11 cellular contexts compared by ENCODE assay signal in genomic region chr15:67106764-67107013, GRCh38. TPM values are rescaled to one million over a fixed set of nuclear protein-coding genes. Genes with fewer than 3 reads are reported as not detected.
DNase-seq lines count a peak whose midpoint lies in the region; ATAC-seq, FAIRE-seq and TF ChIP-seq lines count a peak whose summit lies in the region.
"Had no signal": no experiment of that assay in that cellular context is flagged by ENCODE, and none has a peak within 500 bp of the region (broad histone marks: within the 10 kb centered on the region; RNA-seq: fewer than 3 reads in every experiment).

No MANE protein-coding gene starts in this region.

- CTCF ChIA-PET in K562 (lab: Yijun Ruan, JAX; ENCODE audit: low intra/inter-chr PET ratio) = no interaction called here

- no peaks in the 10 kb centered on the region for H3K9me1 ChIP-seq in K562 (ENCODE audit: control insufficient read depth, insufficient read depth, low read length)

- peak overlapping the region in 10 of 12 donors; percentile 1 to 77 (median 52) for H3K27ac ChIP-seq in heart left ventricle
- peak overlapping the region; percentile 28; the same call in 1 of the 3 replicates for H3K27ac ChIP-seq in K562 (ENCODE audit: extremely low read depth, low read depth, low read length)
- H3K27ac ChIP-seq in muscle layer of duodenum (ENCODE audit: low read length) = peak overlapping the region; percentile 88
- peak overlapping the region; percentile 24 for H3K27ac ChIP-seq in upper lobe of right lung

- no peak for FAIRE-seq in K562 (lab: Jason Lieb, UNC)
- FAIRE-seq: HTR-8/SVneo had no signal

- H3K9me3 ChIP-seq in heart left ventricle (peaks cover 0 to 9% (median 5%) of the 10 kb centered on the region in 12 donors), K562 (replicated peaks; ENCODE audit: control insufficient read depth, insufficient read depth, low read depth, low read length) (peaks cover 4% of the 10 kb centered on the region), muscle layer of duodenum (ENCODE audit: control insufficient read depth in 1 of 2, low read length in 2 of 2) (no peaks in the 10 kb centered on the region), upper lobe of right lung (no peaks in the 10 kb centered on the region)

- H3K4me2 ChIP-seq in K562 (ENCODE audit: insufficient read depth, low read length) = no peak overlapping the region

- H3K36me3 ChIP-seq in heart left ventricle (no peaks in the 10 kb centered on the region), K562 (ENCODE audit: control insufficient read depth, insufficient read depth, low read length) (peaks cover 14% of the 10 kb centered on the region; the same call in 2 of the 3 replicates), muscle layer of duodenum (ENCODE audit: control insufficient read depth in 1 of 2, insufficient read depth in 2 of 2, low read length in 2 of 2) (no peaks in the 10 kb centered on the region), upper lobe of right lung (no peaks in the 10 kb centered on the region)

- TF ChIP-seq CTCF in heart left ventricle (IDR thresholded peaks at IDR 0.05) = no peak
- TF ChIP-seq CTCF in K562 (IDR thresholded peaks at IDR 0.05 in 2 of 3, conservative IDR thresholded peaks at IDR 0.05 in 1 of 3; ENCODE audit: insufficient read depth in 2 of 3, low read depth in 1 of 3, low read length in 3 of 3) = no peak
- TF ChIP-seq CTCF in upper lobe of right lung (IDR thresholded peaks at IDR 0.05) = no peak
- no peak for TF ChIP-seq CTCF in GM20000 (IDR thresholded peaks at IDR 0.05; ENCODE audit: extremely low read depth, missing control alignments)

- no peak overlapping the region for H3K4me3 ChIP-seq in heart left ventricle
- no peak overlapping the region for H3K4me3 ChIP-seq in K562
- H3K4me3 ChIP-seq in muscle layer of duodenum (ENCODE audit: low read depth in 1 of 2, low read length in 2 of 2) = no peak overlapping the region
- H3K4me3 ChIP-seq in upper lobe of right lung = no peak overlapping the region

- no peak overlapping the region for H2AFZ ChIP-seq in K562 (ENCODE audit: low read depth, low read length)

- H3K9ac ChIP-seq in K562 (ENCODE audit: insufficient read depth in 1 of 2, low read depth in 2 of 2, low read length in 2 of 2) = no peak overlapping the region

- peaks cover 13 to 98% (median 73%) of the 10 kb centered on the region in 12 donors for H3K4me1 ChIP-seq in heart left ventricle
- peaks cover 13 to 43% of the 10 kb centered on the region in 2 experiments for H3K4me1 ChIP-seq in K562 (replicated peaks in 1 of 2; ENCODE audit: control insufficient read depth in 2 of 2, insufficient read depth in 2 of 2, low read length in 2 of 2)
- H3K4me1 ChIP-seq in muscle layer of duodenum (ENCODE audit: control insufficient read depth in 1 of 2, insufficient read depth in 2 of 2, low read length in 2 of 2) = peaks cover 43 to 57% of the 10 kb centered on the region in 2 donors
- H3K4me1 ChIP-seq in upper lobe of right lung = peaks cover 82% of the 10 kb centered on the region

- BruUV-seq in K562 (replicated peaks; lab: Mats Ljungman, UMichigan) = no TSS peak

- 39 to 50% (median 44%) methylated on average over 2 of the region's 2 CpGs for WGBS in heart left ventricle, 4 donors
- WGBS in K562 (ENCODE audit: insufficient coverage, low coverage, missing lambda C conversion rate) = 14% methylated on average over 2 of the region's 2 CpGs

- in situ Hi-C loops in K562 (cut with MboI) = no loop called here

- no peaks in the 10 kb centered on the region for H3K27me3 ChIP-seq in heart left ventricle
- no peaks in the 10 kb centered on the region for H3K27me3 ChIP-seq in K562 (ENCODE audit: control insufficient read depth in 2 of 2, insufficient read depth in 2 of 2, low read length in 2 of 2)
- H3K27me3 ChIP-seq in muscle layer of duodenum (ENCODE audit: low read depth, low read length) = no peaks in the 10 kb centered on the region
- H3K27me3 ChIP-seq in upper lobe of right lung = no peaks in the 10 kb centered on the region

- TF ChIP-seq POLR2A in heart left ventricle (IDR thresholded peaks at IDR 0.05) (no peak), K562 (conservative IDR thresholded peaks at IDR 0.05) (no peak)

- DNase-seq in heart left ventricle = no peak
- no peak for DNase-seq in left cardiac atrium
- DNase-seq in K562 (ENCODE audit: extremely low read depth in 1 of 4, low spot score in 3 of 4) = no peak
- DNase-seq in upper lobe of right lung = no peak
- no peak for DNase-seq in NCI-H1105 (lab: John Stamatoyannopoulos, UW)
- DNase-seq in GM20000 (ENCODE audit: low spot score) = no peak
- DNase-seq: amygdala, NCI-H524 treated with DMSO at 0.1 percent for 48 hours had no signal

- peaks cover 56% of the 10 kb centered on the region for H3K79me2 ChIP-seq in K562 (ENCODE audit: control insufficient read depth, insufficient read depth, low read length)

- 0 out of 2 replicates have a peak, but pooled peaks cover 4% of the 10 kb centered on the region for H4K20me1 ChIP-seq in K562 (replicated peaks; ENCODE audit: control insufficient read depth, insufficient read depth, low read length)

- no peak for TF ChIP-seq EP300 in K562 (IDR thresholded peaks at IDR 0.05; ENCODE audit: low read length)

- TF ChIP-seq RAD21 in K562 (CRISPR knock-in tag; conservative IDR thresholded peaks at IDR 0.05 in 1 of 2, IDR thresholded peaks at IDR 0.05 in 1 of 2) = no peak

- POLR2A ChIA-PET in K562 (lab: Yijun Ruan, JAX) = interaction anchor here (0.5 to 1.7 kb wide), 5 partner anchors 10 to 87 kb away, joined by 3 to 4 read pairs (median 3); no protein-coding TSS in a partner anchor

- no peak for ATAC-seq in heart left ventricle
- no peak for ATAC-seq in left cardiac atrium
- no peak for ATAC-seq in K562
- ATAC-seq in upper lobe of right lung = no peak
- ATAC-seq in HG02571 (IDR thresholded peaks at IDR 0.05; ENCODE audit: unreplicated experiment) = no peak

- intact Hi-C loops in heart left ventricle (cut with DNase I) = loop anchor here in 2 of 10 donors (5.0 kb wide), 1 partner anchor 39 kb away; the partner anchor contains the start of gene SMAD3 (in 2 of the 2)
- intact Hi-C loops in left cardiac atrium (cut with DNase I) = loop anchor here in 1 of 2 donors (10.0 kb wide), 2 partner anchors 58 to 82 kb away; no protein-coding TSS in a partner anchor
- intact Hi-C loops in K562 (cut with micrococcal nuclease) = no loop called here
- intact Hi-C loops in upper lobe of right lung (cut with DNase I) = no loop called here

TF ChIP-seq in K562, 482 proteins besides CTCF, POLR2A, EP300 and RAD21 (continues in another document):
- TF ChIP-seq HMGXB4 (CRISPR knock-in tag; IDR thresholded peaks at IDR 0.05) (no peak), CCAR2 (IDR thresholded peaks at IDR 0.05; ENCODE audit: low read depth, low read length) (no peak), ZNF639 (CRISPR knock-in tag; conservative IDR thresholded peaks at IDR 0.05 in 1 of 2, IDR thresholded peaks at IDR 0.05 in 1 of 2) (0 out of 4 replicates have a peak, but pooled peaks of 1 of the 2 experiments have one; percentile 34), CGGBP1 (CRISPR knock-in tag; IDR thresholded peaks at IDR 0.05) (no peak)

RNA-seq across cellular contexts. Expression of gene SMAD3, which starts 41.3 kb away (rescaled TPM):
- 10 to 100 TPM; 12.1 to 34.3 (median 16.3) TPM for total RNA-seq in heart left ventricle
- polyA plus RNA-seq in heart left ventricle = 1 to 10 TPM; 5.6 to 9.8 TPM
- total RNA-seq in left cardiac atrium = 10 to 100 TPM; 24.0 to 37.5 TPM
- total RNA-seq in K562 (2011; cell fraction: chromatin; rRNA removed; ENCODE audit: low replicate concordance) = 61.6 and 88.8 TPM in 2 replicates
- total RNA-seq in K562 (2011; cell fraction: nucleolus; rRNA removed) = 33.5 and 35.9 TPM in 2 replicates
- 44.2 and 72.8 TPM in 2 replicates for total RNA-seq in K562 (2011; cell fraction: nucleoplasm; rRNA removed)
- 11.1 and 11.9 TPM in 2 replicates for total RNA-seq in K562 (2014; rRNA removed)
- 9.2 and 11.0 TPM in 2 replicates for total RNA-seq in K562 (2014; rRNA removed; fragmentation: Illumina TruSeq; extraction: Trizol)
- 9.1 and 9.6 TPM in 2 replicates for total RNA-seq in K562 (2015; rRNA removed; fragmentation: Illumina TruSeq; extraction: Trizol)
- 24.3 and 30.1 TPM in 2 replicates for total RNA-seq in K562 (2021)
- 14.6 and 22.6 TPM in 2 replicates for polyA plus RNA-seq in K562 (2011; rRNA removed)
- 11.5 and 14.8 TPM in 2 replicates for polyA plus RNA-seq in K562 (2011; cell fraction: cytosol; rRNA removed)
- polyA plus RNA-seq in K562 (2011; cell fraction: nucleus; rRNA removed) = 52.1 and 90.9 TPM in 2 replicates
- polyA plus RNA-seq in K562 (2012) = 17.9 and 20.7 TPM in 2 replicates
- 34.7 and 39.2 TPM in 2 replicates for polyA plus RNA-seq in K562 (2014; fragmentation: Illumina TruSeq; extraction: Trizol)
- 1 to 10 TPM; 4.3 to 5.0 TPM for polyA plus RNA-seq in K562 (2014; fragmentation: Nextera tagmentation; extraction: Ambion mirVana)
- 13.3 and 14.3 TPM in 2 replicates for polyA plus RNA-seq in K562 (2014; rRNA removed)
- 14.9 and 15.1 TPM in 2 replicates for polyA minus RNA-seq in K562 (2011; rRNA and poly(A)+ RNA removed)
- 15.1 and 16.3 TPM in 2 replicates for polyA minus RNA-seq in K562 (2011; cell fraction: cytosol; rRNA and poly(A)+ RNA removed)
- polyA minus RNA-seq in K562 (2011; cell fraction: nucleus; rRNA and poly(A)+ RNA removed) = 12.7 and 18.8 TPM in 2 replicates
- 31.6 TPM for total RNA-seq in upper lobe of right lung

Comparison
In these comparisons a context has a peak if more than half of its experiments do, and no peak if none do; other contexts are left out.
1. H3K27ac ChIP-seq: peak in every context shown above with its lines; median percentile 88 in muscle layer of duodenum; 52 in heart left ventricle; 28 in K562; 24 in upper lobe of right lung.